Comparison of ENCODE assay signal across 25 cellular contexts in the genomic region with DNA sequence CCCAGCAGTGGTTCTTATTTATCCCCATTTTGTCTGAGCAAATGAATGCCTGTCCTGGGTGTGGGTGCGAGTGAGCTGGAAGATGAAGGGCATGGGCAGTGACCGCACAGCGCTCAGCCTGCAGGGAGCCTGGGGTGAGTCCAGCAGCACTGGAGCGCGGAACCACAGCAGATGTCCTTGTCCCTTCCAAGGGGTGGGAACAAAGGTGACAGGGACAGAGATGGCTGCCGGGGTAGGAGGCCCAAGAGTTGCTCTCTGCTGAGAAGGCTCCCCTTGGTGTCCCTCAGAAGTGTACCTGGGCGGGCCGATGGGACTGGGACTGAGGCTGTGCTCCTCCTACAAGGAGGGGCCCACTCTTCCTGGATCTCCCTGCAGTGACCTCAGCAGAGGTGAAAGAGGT. TPM values are rescaled to one million over a fixed set of nuclear protein-coding genes. Genes with fewer than 3 reads are reported as not detected.
A peak's percentile ranks its signal among the peaks of the same experiment; 100 is the strongest.
DNase-seq lines count a peak whose midpoint lies in the region; ATAC-seq, FAIRE-seq and TF ChIP-seq lines count a peak whose summit lies in the region.
"Had no signal": no experiment of that assay in that cellular context is flagged by ENCODE, and none has a peak within 500 bp of the region (broad histone marks: within the 10 kb centered on the region; RNA-seq: fewer than 3 reads in every experiment).

No MANE protein-coding gene starts in this region.

- 94% methylated on average over 5 of the region's 8 CpGs for WGBS in HepG2 (ENCODE audit: low lambda C conversion rate)
- 75% methylated on average over 4 of the region's 8 CpGs for WGBS in right lobe of liver (ENCODE audit: insufficient coverage, low coverage, low lambda C conversion rate, missing lambda C conversion rate)

- no peaks in the 10 kb centered on the region for H3K9me3 ChIP-seq in HepG2 (ENCODE audit: low read length)
- H3K9me3 ChIP-seq in right lobe of liver, result no peaks in the 10 kb centered on the region
- H3K9me3 ChIP-seq: adrenal gland, colonic mucosa, esophagus squamous epithelium, gastroesophageal sphincter, neutrophil, tibial nerve had no signal

- H3K79me2 ChIP-seq in HepG2 (ENCODE audit: insufficient read depth, low read length), result no peaks in the 10 kb centered on the region

- H3K36me3 ChIP-seq in HepG2 (replicated peaks in 1 of 2; ENCODE audit: control insufficient read depth in 1 of 2, insufficient read depth in 2 of 2, low read length in 2 of 2) (no peaks in the 10 kb centered on the region), right lobe of liver (no peaks in the 10 kb centered on the region)
- H3K36me3 ChIP-seq: adrenal gland, brain microvascular endothelial cell, colonic mucosa, esophagus squamous epithelium, gastroesophageal sphincter, neutrophil, tibial nerve had no signal

- FAIRE-seq in HepG2 (lab: Jason Lieb, UNC), result no peak
- FAIRE-seq: A204.1, islet of Langerhans had no signal

- in situ Hi-C loops in HepG2 (cut with HindIII; ENCODE audit: extremely low pct_ligation_motif_present, low pct_unique_long_range_greater_than_20kb), result no loop called here

- TF ChIP-seq POLR2A in HepG2 (IDR thresholded peaks at IDR 0.05; ENCODE audit: insufficient read depth in 1 of 2, low read depth in 2 of 2, low read length in 2 of 2) (no peak), right lobe of liver (IDR thresholded peaks at IDR 0.05) (no peak)

- BruUV-seq in HepG2 (replicated peaks; lab: Mats Ljungman, UMichigan), result no TSS peak

- intact Hi-C loops in HepG2 (cut with micrococcal nuclease; ENCODE audit: unreplicated experiment) (no loop called here), right lobe of liver (cut with DNase I) (loop anchor here in 1 of 2 donors (10.0 kb wide), 1 partner anchor 105 kb away; no protein-coding TSS in a partner anchor)

- TF ChIP-seq EP300 in HepG2 (IDR thresholded peaks at IDR 0.05; ENCODE audit: low read depth in 2 of 2, low read length in 2 of 2), result no peak
- no peak for TF ChIP-seq EP300 in HepG2 (CRISPR knock-in tag; IDR thresholded peaks at IDR 0.05; ENCODE audit: borderline replicate concordance)

- no peaks in the 10 kb centered on the region for H3K27me3 ChIP-seq in HepG2 (ENCODE audit: control insufficient read depth in 1 of 2, insufficient read depth in 2 of 2, low read length in 2 of 2)
- no peaks in the 10 kb centered on the region for H3K27me3 ChIP-seq in right lobe of liver
- H3K27me3 ChIP-seq: adrenal gland, brain microvascular endothelial cell, colonic mucosa, esophagus squamous epithelium, gastroesophageal sphincter, neutrophil, tibial nerve had no signal

- no peak overlapping the region for H3K4me2 ChIP-seq in HepG2 (ENCODE audit: low read depth, low read length)
- H3K4me2 ChIP-seq: KMS-11 had no signal

- H3K4me3 ChIP-seq in HepG2 (replicated peaks in 1 of 3; ENCODE audit: insufficient read depth in 1 of 3, low read depth in 2 of 3, low read length in 3 of 3) (no peak overlapping the region), right lobe of liver (no peak overlapping the region)
- H3K4me3 ChIP-seq: adrenal gland, colonic mucosa, esophagus squamous epithelium, gastroesophageal sphincter, lung, tibial nerve had no signal

- H4K20me1 ChIP-seq in HepG2 (ENCODE audit: insufficient read depth, low read length), result no peaks in the 10 kb centered on the region

- POLR2A ChIA-PET in HepG2 (lab: Yijun Ruan, JAX), result no interaction called here

- H3K9ac ChIP-seq in HepG2 (ENCODE audit: insufficient read depth, low read depth, low read length), result no peak overlapping the region
- H3K9ac ChIP-seq: KMS-11 had no signal

- no peak overlapping the region for H3K27ac ChIP-seq in HepG2 (ENCODE audit: extremely low read length, insufficient read depth, low read length)
- H3K27ac ChIP-seq in right lobe of liver, result no peak overlapping the region
- H3K27ac ChIP-seq: brain microvascular endothelial cell, colonic mucosa, esophagus squamous epithelium, KMS-11, neutrophil, tibial nerve had no signal

- H3K4me1 ChIP-seq in HepG2 (ENCODE audit: insufficient read depth, low read length) (peaks cover under 1% of the 10 kb centered on the region; the same call in 1 of the 2 replicates), right lobe of liver (no peaks in the 10 kb centered on the region)
- H3K4me1 ChIP-seq: colonic mucosa had no signal

- TF ChIP-seq RAD21 in HepG2 (CRISPR knock-in tag; IDR thresholded peaks at IDR 0.05), result no peak

- no peak for ATAC-seq in HepG2
- ATAC-seq in right lobe of liver, result no peak
- ATAC-seq: effector memory CD8-positive, alpha-beta T cell; gastroesophageal sphincter had no signal

- no peak overlapping the region for H2AFZ ChIP-seq in HepG2 (ENCODE audit: low read length)

- CTCF ChIA-PET in HepG2 (lab: Yijun Ruan, JAX; ENCODE audit: low intra/inter-chr PET ratio, low total read pairs), result no interaction called here

- TF ChIP-seq CTCF in HepG2 (CRISPR knock-in tag; IDR thresholded peaks at IDR 0.05) (no peak), right lobe of liver (IDR thresholded peaks at IDR 0.05) (no peak)

- DNase-seq in HepG2 (ENCODE audit: low spot score), result no peak
- no peak for DNase-seq in right lobe of liver
- DNase-seq in kidney tubule cell (ENCODE audit: low spot score), result peak; percentile 32
- no peak for DNase-seq in GM19238 (ENCODE audit: insufficient read length, low spot score)
- no peak for DNase-seq in SKM-1 treated with dmso at 0.1 percent for 144 hours (lab: John Stamatoyannopoulos, UW; ENCODE audit: unreplicated experiment)
- no peak for DNase-seq in NCI-H69 (lab: John Stamatoyannopoulos, UW)
- DNase-seq: activated CD4-positive, alpha-beta T cell treated with anti-CD3 and anti-CD28 coated beads for 1 hour; activated naive CD4-positive, alpha-beta T cell; activated T-cell treated with anti-CD3 and anti-CD28 coated beads, Interleukin-2, amount 50 U/mL, for 1 hour; adrenal gland; brain microvascular endothelial cell; colonic mucosa; effector memory CD8-positive, alpha-beta T cell; esophagus squamous epithelium; NCI-H1694; NCI-H748 treated with DMSO at 0.1 percent for 48 hours; SHP77; stimulated activated CD4-positive, alpha-beta T cell treated with anti-CD3 and anti-CD28 coated beads, Interleukin-4, amount 100 ng/mL, for 24 hours had no signal

RNA-seq across cellular contexts. Expression of gene PGAP6, which starts 7.5 kb away (rescaled TPM):
- total RNA-seq in HepG2 (2016; rRNA removed; fragmentation: Illumina TruSeq; extraction: Trizol) (33.7 and 52.7 TPM in 2 replicates), right lobe of liver (10 to 100 TPM; 24.3 to 44.6 (median 28.0) TPM)
- 52.2 and 54.4 TPM in 2 replicates for total RNA-seq in HepG2 (2016; cell fraction: cytosol; rRNA removed; fragmentation: Illumina TruSeq; extraction: Trizol; ENCODE audit: low read depth)
- total RNA-seq in HepG2 (2016; cell fraction: insoluble cytoplasmic fraction; rRNA removed; fragmentation: Illumina TruSeq; extraction: Trizol), result 27.1 and 52.1 TPM in 2 replicates
- total RNA-seq in HepG2 (2016; cell fraction: membrane; rRNA removed; fragmentation: Illumina TruSeq; extraction: Trizol), result 108 and 112 TPM in 2 replicates
- total RNA-seq in HepG2 (2016; cell fraction: nucleus; rRNA removed; fragmentation: Illumina TruSeq; extraction: Trizol), result 36.6 and 38.8 TPM in 2 replicates
- 136 and 192 TPM in 2 replicates for polyA plus RNA-seq in HepG2 (2011; rRNA removed)
- 183 and 222 TPM in 2 replicates for polyA plus RNA-seq in HepG2 (2011; cell fraction: cytosol; rRNA removed)
- 308 and 324 TPM in 2 replicates for polyA plus RNA-seq in HepG2 (2011; cell fraction: nucleus; rRNA removed)
- polyA plus RNA-seq in HepG2 (2012), result 54.7 and 75.9 TPM in 2 replicates
- 90.3 and 94.2 TPM in 2 replicates for polyA plus RNA-seq in HepG2 (2016; cell fraction: cytosol; fragmentation: Illumina TruSeq; extraction: Trizol; ENCODE audit: low read depth)
- 43.3 and 54.7 TPM in 2 replicates for polyA plus RNA-seq in HepG2 (2016; cell fraction: insoluble cytoplasmic fraction; fragmentation: Illumina TruSeq; extraction: Trizol; ENCODE audit: low read depth)
- polyA plus RNA-seq in HepG2 (2016; cell fraction: membrane; fragmentation: Illumina TruSeq; extraction: Trizol; ENCODE audit: low read depth), result 117 and 127 TPM in 2 replicates
- polyA plus RNA-seq in HepG2 (2016; cell fraction: nucleus; fragmentation: Illumina TruSeq; extraction: Trizol; ENCODE audit: insufficient read depth, low read depth), result 107 and 123 TPM in 2 replicates
- polyA minus RNA-seq in HepG2 (2011; rRNA and poly(A)+ RNA removed; ENCODE audit: low replicate concordance), result 53.1 and 397 TPM in 2 replicates
- 61.4 and 63.3 TPM in 2 replicates for polyA minus RNA-seq in HepG2 (2011; cell fraction: cytosol; rRNA and poly(A)+ RNA removed)
- polyA minus RNA-seq in HepG2 (2011; cell fraction: nucleus; rRNA and poly(A)+ RNA removed), result 26.0 and 48.0 TPM in 2 replicates

RNA-seq across cellular contexts. Expression of gene NME4, which starts 7.7 kb away (rescaled TPM):
- total RNA-seq in HepG2 (2016; rRNA removed; fragmentation: Illumina TruSeq; extraction: Trizol) (82.8 and 121 TPM in 2 replicates), right lobe of liver (10 to 100 TPM; 50.3 to 83.6 (median 61.0) TPM)
- 711 and 716 TPM in 2 replicates for total RNA-seq in HepG2 (2016; cell fraction: cytosol; rRNA removed; fragmentation: Illumina TruSeq; extraction: Trizol; ENCODE audit: low read depth)
- total RNA-seq in HepG2 (2016; cell fraction: insoluble cytoplasmic fraction; rRNA removed; fragmentation: Illumina TruSeq; extraction: Trizol), result 79.6 and 119 TPM in 2 replicates
- 463 and 513 TPM in 2 replicates for total RNA-seq in HepG2 (2016; cell fraction: membrane; rRNA removed; fragmentation: Illumina TruSeq; extraction: Trizol)
- total RNA-seq in HepG2 (2016; cell fraction: nucleus; rRNA removed; fragmentation: Illumina TruSeq; extraction: Trizol), result 47.7 and 52.8 TPM in 2 replicates
- polyA plus RNA-seq in HepG2 (2011; rRNA removed), result 263 and 275 TPM in 2 replicates
- 199 and 344 TPM in 2 replicates for polyA plus RNA-seq in HepG2 (2011; cell fraction: cytosol; rRNA removed)
- 245 and 274 TPM in 2 replicates for polyA plus RNA-seq in HepG2 (2011; cell fraction: nucleus; rRNA removed)
- 136 and 145 TPM in 2 replicates for polyA plus RNA-seq in HepG2 (2012)
- polyA plus RNA-seq in HepG2 (2016; cell fraction: cytosol; fragmentation: Illumina TruSeq; extraction: Trizol; ENCODE audit: low read depth), result 1,773 and 1,829 TPM in 2 replicates
- 189 and 200 TPM in 2 replicates for polyA plus RNA-seq in HepG2 (2016; cell fraction: insoluble cytoplasmic fraction; fragmentation: Illumina TruSeq; extraction: Trizol; ENCODE audit: low read depth)
- 997 and 1,012 TPM in 2 replicates for polyA plus RNA-seq in HepG2 (2016; cell fraction: membrane; fragmentation: Illumina TruSeq; extraction: Trizol; ENCODE audit: low read depth)
- 195 and 217 TPM in 2 replicates for polyA plus RNA-seq in HepG2 (2016; cell fraction: nucleus; fragmentation: Illumina TruSeq; extraction: Trizol; ENCODE audit: insufficient read depth, low read depth)
- 21.3 and 147 TPM in 2 replicates for polyA minus RNA-seq in HepG2 (2011; rRNA and poly(A)+ RNA removed; ENCODE audit: low replicate concordance)
- polyA minus RNA-seq in HepG2 (2011; cell fraction: cytosol; rRNA and poly(A)+ RNA removed), result 51.2 and 63.8 TPM in 2 replicates
- 27.2 and 27.9 TPM in 2 replicates for polyA minus RNA-seq in HepG2 (2011; cell fraction: nucleus; rRNA and poly(A)+ RNA removed)

RNA-seq across cellular contexts. Expression of gene DECR2, which starts 12.4 kb away (rescaled TPM):
- 27.8 and 36.3 TPM in 2 replicates for total RNA-seq in HepG2 (2016; rRNA removed; fragmentation: Illumina TruSeq; extraction: Trizol)
- 22.1 and 28.4 TPM in 2 replicates for total RNA-seq in HepG2 (2016; cell fraction: cytosol; rRNA removed; fragmentation: Illumina TruSeq; extraction: Trizol; ENCODE audit: low read depth)
- total RNA-seq in HepG2 (2016; cell fraction: insoluble cytoplasmic fraction; rRNA removed; fragmentation: Illumina TruSeq; extraction: Trizol), result 28.1 and 37.2 TPM in 2 replicates
- 22.1 and 27.1 TPM in 2 replicates for total RNA-seq in HepG2 (2016; cell fraction: membrane; rRNA removed; fragmentation: Illumina TruSeq; extraction: Trizol)
- 34.5 and 35.9 TPM in 2 replicates for total RNA-seq in HepG2 (2016; cell fraction: nucleus; rRNA removed; fragmentation: Illumina TruSeq; extraction: Trizol)
- polyA plus RNA-seq in HepG2 (2011; rRNA removed), result 44.6 and 51.2 TPM in 2 replicates
- 29.5 and 53.6 TPM in 2 replicates for polyA plus RNA-seq in HepG2 (2011; cell fraction: cytosol; rRNA removed)
- polyA plus RNA-seq in HepG2 (2011; cell fraction: nucleus; rRNA removed), result 220 and 244 TPM in 2 replicates
- 22.1 and 23.1 TPM in 2 replicates for polyA plus RNA-seq in HepG2 (2012)
- 13.3 and 15.1 TPM in 2 replicates for polyA plus RNA-seq in HepG2 (2016; cell fraction: cytosol; fragmentation: Illumina TruSeq; extraction: Trizol; ENCODE audit: low read depth)
- polyA plus RNA-seq in HepG2 (2016; cell fraction: insoluble cytoplasmic fraction; fragmentation: Illumina TruSeq; extraction: Trizol; ENCODE audit: low read depth), result 31.8 and 35.2 TPM in 2 replicates
- polyA plus RNA-seq in HepG2 (2016; cell fraction: membrane; fragmentation: Illumina TruSeq; extraction: Trizol; ENCODE audit: low read depth), result 19.1 and 19.5 TPM in 2 replicates
- 124 and 131 TPM in 2 replicates for polyA plus RNA-seq in HepG2 (2016; cell fraction: nucleus; fragmentation: Illumina TruSeq; extraction: Trizol; ENCODE audit: insufficient read depth, low read depth)
- polyA minus RNA-seq in HepG2 (2011; rRNA and poly(A)+ RNA removed; ENCODE audit: low replicate concordance), result 15.9 and 53.9 TPM in 2 replicates
- polyA minus RNA-seq in HepG2 (2011; cell fraction: cytosol; rRNA and poly(A)+ RNA removed), result 17.0 and 17.7 TPM in 2 replicates
- polyA minus RNA-seq in HepG2 (2011; cell fraction: nucleus; rRNA and poly(A)+ RNA removed), result 25.4 and 25.9 TPM in 2 replicates
- total RNA-seq in right lobe of liver, result 100 to 1,000 TPM in 3 of 6 experiments, 10 to 100 TPM in 3; 73.6 to 169 (median 97.0) TPM

RNA-seq across cellular contexts. Expression of gene MRPL28, which starts 19.0 kb away (rescaled TPM):
- 114 and 128 TPM in 2 replicates for total RNA-seq in HepG2 (2016; rRNA removed; fragmentation: Illumina TruSeq; extraction: Trizol)
- 30.5 and 32.3 TPM in 2 replicates for total RNA-seq in HepG2 (2016; cell fraction: cytosol; rRNA removed; fragmentation: Illumina TruSeq; extraction: Trizol; ENCODE audit: low read depth)
- total RNA-seq in HepG2 (2016; cell fraction: insoluble cytoplasmic fraction; rRNA removed; fragmentation: Illumina TruSeq; extraction: Trizol), result 115 and 131 TPM in 2 replicates
- total RNA-seq in HepG2 (2016; cell fraction: membrane; rRNA removed; fragmentation: Illumina TruSeq; extraction: Trizol), result 36.8 and 38.6 TPM in 2 replicates
- total RNA-seq in HepG2 (2016; cell fraction: nucleus; rRNA removed; fragmentation: Illumina TruSeq; extraction: Trizol), result 35.6 and 38.6 TPM in 2 replicates
- 121 and 135 TPM in 2 replicates for polyA plus RNA-seq in HepG2 (2011; rRNA removed)
- 141 and 211 TPM in 2 replicates for polyA plus RNA-seq in HepG2 (2011; cell fraction: cytosol; rRNA removed)
- polyA plus RNA-seq in HepG2 (2011; cell fraction: nucleus; rRNA removed), result 65.0 and 69.2 TPM in 2 replicates
- 50.0 and 56.2 TPM in 2 replicates for polyA plus RNA-seq in HepG2 (2012)
- 35.7 and 36.6 TPM in 2 replicates for polyA plus RNA-seq in HepG2 (2016; cell fraction: cytosol; fragmentation: Illumina TruSeq; extraction: Trizol; ENCODE audit: low read depth)
- 162 and 166 TPM in 2 replicates for polyA plus RNA-seq in HepG2 (2016; cell fraction: insoluble cytoplasmic fraction; fragmentation: Illumina TruSeq; extraction: Trizol; ENCODE audit: low read depth)
- polyA plus RNA-seq in HepG2 (2016; cell fraction: membrane; fragmentation: Illumina TruSeq; extraction: Trizol; ENCODE audit: low read depth), result 35.5 and 36.2 TPM in 2 replicates
- polyA plus RNA-seq in HepG2 (2016; cell fraction: nucleus; fragmentation: Illumina TruSeq; extraction: Trizol; ENCODE audit: insufficient read depth, low read depth), result 85.4 and 90.0 TPM in 2 replicates
- 51.3 and 73.8 TPM in 2 replicates for polyA minus RNA-seq in HepG2 (2011; rRNA and poly(A)+ RNA removed; ENCODE audit: low replicate concordance)
- 29.4 and 29.5 TPM in 2 replicates for polyA minus RNA-seq in HepG2 (2011; cell fraction: cytosol; rRNA and poly(A)+ RNA removed)
- 10.2 and 13.2 TPM in 2 replicates for polyA minus RNA-seq in HepG2 (2011; cell fraction: nucleus; rRNA and poly(A)+ RNA removed)
- total RNA-seq in right lobe of liver, result 10 to 100 TPM; 29.9 to 64.7 (median 32.6) TPM

RNA-seq across cellular contexts. Expression of gene RAB11FIP3, which starts 36.1 kb away (rescaled TPM):
- total RNA-seq in HepG2 (2016; rRNA removed; fragmentation: Illumina TruSeq; extraction: Trizol), result 48.4 and 57.6 TPM in 2 replicates
- total RNA-seq in HepG2 (2016; cell fraction: cytosol; rRNA removed; fragmentation: Illumina TruSeq; extraction: Trizol; ENCODE audit: low read depth), result 25.8 and 30.3 TPM in 2 replicates
- total RNA-seq in HepG2 (2016; cell fraction: insoluble cytoplasmic fraction; rRNA removed; fragmentation: Illumina TruSeq; extraction: Trizol), result 44.0 and 58.9 TPM in 2 replicates
- total RNA-seq in HepG2 (2016; cell fraction: membrane; rRNA removed; fragmentation: Illumina TruSeq; extraction: Trizol), result 40.2 and 41.5 TPM in 2 replicates
- total RNA-seq in HepG2 (2016; cell fraction: nucleus; rRNA removed; fragmentation: Illumina TruSeq; extraction: Trizol), result 59.9 and 60.1 TPM in 2 replicates
- polyA plus RNA-seq in HepG2 (2011; rRNA removed), result 34.3 and 42.9 TPM in 2 replicates
- 24.6 and 38.1 TPM in 2 replicates for polyA plus RNA-seq in HepG2 (2011; cell fraction: cytosol; rRNA removed)
- polyA plus RNA-seq in HepG2 (2011; cell fraction: nucleus; rRNA removed), result 166 and 200 TPM in 2 replicates
- polyA plus RNA-seq in HepG2 (2012), result 45.3 and 46.5 TPM in 2 replicates
- 17.9 and 19.2 TPM in 2 replicates for polyA plus RNA-seq in HepG2 (2016; cell fraction: cytosol; fragmentation: Illumina TruSeq; extraction: Trizol; ENCODE audit: low read depth)
- polyA plus RNA-seq in HepG2 (2016; cell fraction: insoluble cytoplasmic fraction; fragmentation: Illumina TruSeq; extraction: Trizol; ENCODE audit: low read depth), result 44.6 and 51.8 TPM in 2 replicates
- 28.0 and 28.9 TPM in 2 replicates for polyA plus RNA-seq in HepG2 (2016; cell fraction: membrane; fragmentation: Illumina TruSeq; extraction: Trizol; ENCODE audit: low read depth)
- polyA plus RNA-seq in HepG2 (2016; cell fraction: nucleus; fragmentation: Illumina TruSeq; extraction: Trizol; ENCODE audit: insufficient read depth, low read depth), result 144 and 150 TPM in 2 replicates
- polyA minus RNA-seq in HepG2 (2011; rRNA and poly(A)+ RNA removed; ENCODE audit: low replicate concordance), result 9.5 and 51.6 TPM in 2 replicates
- polyA minus RNA-seq in HepG2 (2011; cell fraction: cytosol; rRNA and poly(A)+ RNA removed), result 18.2 and 21.5 TPM in 2 replicates
- polyA minus RNA-seq in HepG2 (2011; cell fraction: nucleus; rRNA and poly(A)+ RNA removed), result 58.2 and 72.2 TPM in 2 replicates
- 10 to 100 TPM; 19.5 to 38.3 (median 25.5) TPM for total RNA-seq in right lobe of liver
